ENCODE assay signal across 8 cellular contexts in the genomic region with DNA sequence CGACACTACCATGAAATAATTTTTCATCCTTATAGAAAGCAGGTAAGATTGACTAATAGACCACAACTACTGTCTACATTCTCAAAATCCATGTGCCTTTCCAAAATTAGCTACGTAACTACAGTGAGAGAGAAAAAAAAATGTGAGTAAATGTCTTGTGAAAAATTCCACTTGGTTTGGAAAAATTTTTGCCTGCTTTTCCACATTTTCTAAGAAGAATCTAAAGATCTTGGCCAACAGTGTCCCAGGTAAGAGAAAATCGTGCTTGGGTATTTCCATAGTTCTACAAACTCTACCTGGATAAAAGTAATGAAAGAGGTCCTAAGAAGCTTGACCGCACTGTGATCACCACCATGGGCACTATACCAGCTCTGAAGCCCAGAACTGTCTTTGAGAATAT. TPM values are rescaled to one million over a fixed set of nuclear protein-coding genes. Genes with fewer than 3 reads are reported as not detected.
DNase-seq lines count a peak whose midpoint lies in the region; ATAC-seq and TF ChIP-seq lines count a peak whose summit lies in the region.

No MANE protein-coding gene starts in this region.

- no peaks in the 10 kb centered on the region for H3K27me3 ChIP-seq in CD4-positive, CD25-positive, alpha-beta regulatory T cell (ENCODE audit: control insufficient read depth, insufficient read depth, low read length)
- no peaks in the 10 kb centered on the region for H3K27me3 ChIP-seq in dorsolateral prefrontal cortex
- H3K27me3 ChIP-seq in neuron (ENCODE audit: insufficient read depth, low read length): no peaks in the 10 kb centered on the region

- no peaks in the 10 kb centered on the region for H3K36me3 Mint-ChIP-seq in CD4-positive, CD25-positive, alpha-beta regulatory T cell

- no peak for DNase-seq in CD4-positive, CD25-positive, alpha-beta regulatory T cell
- DNase-seq in LNCaP clone FGC (ENCODE audit: low read depth): no peak
- no peak for DNase-seq in dorsolateral prefrontal cortex
- DNase-seq in NCI-H345 (lab: John Stamatoyannopoulos, UW): no peak
- DNase-seq in DMS53 (lab: John Stamatoyannopoulos, UW): no peak
- DNase-seq in stimulated activated CD8-positive, alpha-beta memory T cell treated with anti-CD3 and anti-CD28 coated beads, Interleukin-4, amount 100 ng/mL, for 48 hours: no peak

- intact Hi-C loops in dorsolateral prefrontal cortex (cut with DNase I): loop anchor here (5.0 to 10.0 kb wide), 6 partner anchors 136 to 476 kb away; a partner anchor contains a TSS

- H3K27ac ChIP-seq in CD4-positive, CD25-positive, alpha-beta regulatory T cell (ENCODE audit: insufficient read depth, low read length, poor library complexity, severe bottlenecking): peak overlapping the region; percentile 97
- peak overlapping the region in 27 of 59 donors; percentile 89 to 99 (median 96) for H3K27ac ChIP-seq in dorsolateral prefrontal cortex

- no peaks in the 10 kb centered on the region for H3K36me3 ChIP-seq in CD4-positive, CD25-positive, alpha-beta regulatory T cell (ENCODE audit: control insufficient read depth, insufficient read depth, low read length)
- no peaks in the 10 kb centered on the region for H3K36me3 ChIP-seq in neuron (ENCODE audit: insufficient read depth, low read length)

- H3K27me3 Mint-ChIP-seq in CD4-positive, CD25-positive, alpha-beta regulatory T cell: no peaks in the 10 kb centered on the region

- no peak for ATAC-seq in CD4-positive, CD25-positive, alpha-beta regulatory T cell (ENCODE audit: low read depth in 2 of 2)
- ATAC-seq in GM19023 (IDR thresholded peaks at IDR 0.05; ENCODE audit: unreplicated experiment): no peak

- TF ChIP-seq CTCF in LNCaP clone FGC (IDR thresholded peaks at IDR 0.05; ENCODE audit: control insufficient read depth, extremely low read depth, insufficient read depth): no peak
- no peak for TF ChIP-seq CTCF in dorsolateral prefrontal cortex (IDR thresholded peaks at IDR 0.05 in 54 of 56, conservative IDR thresholded peaks at IDR 0.05 in 2 of 56; ENCODE audit: low read depth in 1 of 56, partially characterized antibody in 56 of 56)

- H3K9me3 ChIP-seq in CD4-positive, CD25-positive, alpha-beta regulatory T cell (ENCODE audit: control insufficient read depth in 2 of 2, low read length in 2 of 2): no peaks in the 10 kb centered on the region
- H3K9me3 ChIP-seq in neuron (ENCODE audit: low read length): no peaks in the 10 kb centered on the region

- peaks cover 42% of the 10 kb centered on the region for H3K4me1 ChIP-seq in CD4-positive, CD25-positive, alpha-beta regulatory T cell (ENCODE audit: control insufficient read depth, insufficient read depth, low read length, poor library complexity, severe bottlenecking)
- peaks cover 9% of the 10 kb centered on the region for H3K4me1 ChIP-seq in neuron (ENCODE audit: insufficient read depth, low read length)

- H3K4me3 ChIP-seq in CD4-positive, CD25-positive, alpha-beta regulatory T cell (ENCODE audit: low read depth, low read length): peak overlapping the region; percentile 97
- H3K4me3 ChIP-seq in LNCaP clone FGC (ENCODE audit: low read depth, low read length) (peak overlapping the region; percentile 74), dorsolateral prefrontal cortex (peak overlapping the region in 55 of 59 donors; percentile 61 to 95 (median 85)), neuron (ENCODE audit: low read length) (peak overlapping the region; percentile 71)

- peak overlapping the region; percentile 87 to 99 (median 98) for H3K4me3 Mint-ChIP-seq in CD4-positive, CD25-positive, alpha-beta regulatory T cell

- H3K9me3 Mint-ChIP-seq in CD4-positive, CD25-positive, alpha-beta regulatory T cell: no peaks in the 10 kb centered on the region

- H3K27ac Mint-ChIP-seq in CD4-positive, CD25-positive, alpha-beta regulatory T cell: peak overlapping the region; percentile 98 to 99 (median 99)

- H2AFZ ChIP-seq in neuron (ENCODE audit: low read depth, low read length): no peak overlapping the region

- peaks cover 16 to 60% (median 44%) of the 10 kb centered on the region in 4 donors for H3K4me1 Mint-ChIP-seq in CD4-positive, CD25-positive, alpha-beta regulatory T cell

RNA-seq across cellular contexts. Expression of a gene that starts 1.4 kb away (rescaled TPM):
- total RNA-seq in CD4-positive, CD25-positive, alpha-beta regulatory T cell: 17.0 TPM
- 10 to 100 TPM in 1 of 4 donors, 1 to 10 TPM in 3; 6.3 to 12.0 (median 8.5) TPM for polyA plus RNA-seq in CD4-positive, CD25-positive, alpha-beta regulatory T cell
- 100 to 1,000 TPM in 16 of 120 experiments, 10 to 100 TPM in 104; 60.7 to 119 (median 90.2) TPM for total RNA-seq in dorsolateral prefrontal cortex

RNA-seq across cellular contexts. Expression of a gene that starts 6.6 kb away (rescaled TPM):
- 22.9 TPM for total RNA-seq in CD4-positive, CD25-positive, alpha-beta regulatory T cell
- 10 to 100 TPM in 2 of 4 donors, 1 to 10 TPM in 2; 7.7 to 11.0 (median 9.9) TPM for polyA plus RNA-seq in CD4-positive, CD25-positive, alpha-beta regulatory T cell
- 10 to 100 TPM; 23.1 to 47.6 (median 32.4) TPM for total RNA-seq in dorsolateral prefrontal cortex
